11 cellular contexts compared by ENCODE assay signal in the genomic region with DNA sequence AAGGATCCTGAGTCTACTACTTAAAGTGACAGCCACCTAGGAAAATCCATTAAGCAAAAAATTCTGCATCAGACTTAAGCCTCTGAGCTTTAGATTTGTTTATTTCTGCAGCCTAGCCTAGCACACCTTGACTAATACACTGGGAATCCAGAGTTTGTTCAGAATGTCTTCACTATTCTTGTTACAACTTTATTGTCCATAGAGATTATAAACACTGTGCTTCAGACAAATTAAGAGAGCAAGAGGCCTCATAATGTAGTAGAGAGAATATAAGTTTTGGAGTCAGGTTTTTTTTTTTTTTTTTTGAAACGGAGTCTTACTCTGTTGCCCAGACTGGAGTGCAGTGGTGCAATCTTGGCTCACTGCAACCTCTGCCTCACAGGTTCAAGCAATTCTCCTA. TPM values are rescaled to one million over a fixed set of nuclear protein-coding genes. Genes with fewer than 3 reads are reported as not detected.
"Had no signal": no experiment of that assay in that cellular context is flagged by ENCODE, and none has a peak within 500 bp of the region (broad histone marks: within the 10 kb centered on the region; RNA-seq: fewer than 3 reads in every experiment).

No MANE protein-coding gene starts in this region.

- DNase-seq: GM23248, GOT3, H7, H9, HCEC 1CT, HFFc6 had no signal

- H2AFZ ChIP-seq: GM23248, GM23338 had no signal

- ATAC-seq: GM23338, HCT116 had no signal

- H3K9ac ChIP-seq: GM23248 had no signal

- H3K4me3 ChIP-seq: GM23248, GM23338, HAP-1 had no signal

- FAIRE-seq: H1, H54 had no signal

- H3K36me3 ChIP-seq: HAP-1 had no signal

- H3K4me2 ChIP-seq: GM23338 had no signal

- H3K27ac ChIP-seq: GM23248 had no signal

- H3K4me1 ChIP-seq: HAP-1 had no signal

RNA-seq across cellular contexts. Expression of a gene that starts 53.1 kb away (rescaled TPM):
- total RNA-seq: GM23248, H1, HFFc6 had no signal
- polyA plus RNA-seq: GM23248 had no signal
